ENCODE assay signal across 8 cellular contexts in the genomic region with DNA sequence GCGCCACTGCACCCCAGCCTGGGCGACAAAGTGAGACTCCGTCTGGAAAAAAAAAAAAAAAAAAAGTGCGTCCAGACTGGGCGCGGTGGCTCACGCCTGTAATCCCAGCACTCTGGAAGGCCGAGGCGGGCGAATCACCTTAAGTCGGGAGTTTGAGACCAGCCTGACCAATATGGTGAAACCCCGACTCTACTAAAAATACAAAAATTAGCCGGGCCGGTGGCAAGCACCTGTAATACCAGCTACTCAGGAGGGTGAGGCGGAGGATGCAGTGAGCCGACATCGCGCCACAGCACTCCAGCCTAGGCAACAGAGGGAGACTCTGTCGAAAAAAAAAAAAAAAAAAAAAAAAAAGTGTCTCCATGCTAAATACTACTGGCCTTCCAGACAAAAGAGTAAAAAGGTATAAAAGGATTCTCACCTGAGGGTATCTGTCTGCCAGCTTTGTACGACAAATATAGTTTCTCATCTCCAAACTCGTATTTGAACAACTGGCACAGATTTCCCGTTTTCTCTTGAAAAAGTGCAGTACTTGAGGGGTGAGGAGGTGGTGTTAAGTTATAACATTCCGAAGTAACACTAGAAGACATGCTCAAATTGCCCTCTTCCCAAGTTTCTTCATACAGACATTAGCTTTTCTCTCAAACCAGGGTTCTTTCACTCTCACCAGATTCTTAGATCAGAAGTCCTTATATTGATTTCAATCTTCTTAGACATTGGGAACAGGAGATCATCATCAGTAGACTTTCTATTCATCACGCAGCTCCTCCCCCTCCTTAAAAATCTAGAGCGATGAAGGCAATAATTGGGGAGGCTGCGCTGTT. TPM values are rescaled to one million over a fixed set of nuclear protein-coding genes. Genes with fewer than 3 reads are reported as not detected.
A peak's percentile ranks its signal among the peaks of the same experiment; 100 is the strongest.
DNase-seq lines count a peak whose midpoint lies in the region; ATAC-seq, FAIRE-seq and TF ChIP-seq lines count a peak whose summit lies in the region.

No MANE protein-coding gene starts in this region.

- no peak for TF ChIP-seq CTCF in K562 (IDR thresholded peaks at IDR 0.05 in 2 of 3, conservative IDR thresholded peaks at IDR 0.05 in 1 of 3; ENCODE audit: insufficient read depth in 2 of 3, low read depth in 1 of 3, low read length in 3 of 3)
- TF ChIP-seq CTCF in lower leg skin (IDR thresholded peaks at IDR 0.05) = no peak
- no peak for TF ChIP-seq CTCF in upper lobe of right lung (IDR thresholded peaks at IDR 0.05)

- H3K27ac ChIP-seq in HUES48 (ENCODE audit: low read depth, low read length) = peak overlapping the region; percentile 77
- H3K27ac ChIP-seq in K562 (ENCODE audit: extremely low read depth, low read depth, low read length) = no peak overlapping the region
- H3K27ac ChIP-seq in upper lobe of right lung = peak overlapping the region; percentile 76

- H3K9ac ChIP-seq in HUES48 (ENCODE audit: low read depth, low read length) = peak overlapping the region; percentile 76
- peak overlapping the region in 1 of 2 experiments; percentile 62; a peak in 3 of 4 replicates for H3K9ac ChIP-seq in K562 (ENCODE audit: insufficient read depth in 1 of 2, low read depth in 2 of 2, low read length in 2 of 2)

- H2AFZ ChIP-seq in K562 (ENCODE audit: low read depth, low read length) = peak overlapping the region; percentile 89

- no peak for TF ChIP-seq EP300 in K562 (IDR thresholded peaks at IDR 0.05; ENCODE audit: low read length)

- POLR2A ChIA-PET in K562 (lab: Yijun Ruan, JAX) = interaction anchor here (0.9 to 1.9 kb wide), 2 partner anchors 10 to 42 kb away, joined by 3 to 7 read pairs; no protein-coding TSS in a partner anchor

- 60% methylated on average over 13 of the region's 26 CpGs for WGBS in K562 (ENCODE audit: insufficient coverage, low coverage, missing lambda C conversion rate)
- WGBS in lower leg skin, 2 donors = 69 to 75% methylated on average over 25 to 26 of the region's 26 CpGs

- H3K9me3 ChIP-seq in HUES48 (ENCODE audit: control insufficient read depth, insufficient read depth, low read length) = no peaks in the 10 kb centered on the region
- no peaks in the 10 kb centered on the region for H3K9me3 ChIP-seq in K562 (replicated peaks; ENCODE audit: control insufficient read depth, insufficient read depth, low read depth, low read length)
- H3K9me3 ChIP-seq in upper lobe of right lung = no peaks in the 10 kb centered on the region

- peak; percentile 41 for DNase-seq in GM03348 (ENCODE audit: low spot score)
- DNase-seq in K562 (ENCODE audit: extremely low read depth in 1 of 4, low spot score in 3 of 4) = peak in 2 of 4 experiments; percentile 15 to 21
- peak in 1 of 2 donors; percentile 70 for DNase-seq in lower leg skin (ENCODE audit: low spot score in 2 of 2)
- no peak for DNase-seq in upper lobe of right lung
- no peak for DNase-seq in NCI-H2196 (lab: John Stamatoyannopoulos, UW; ENCODE audit: unreplicated experiment)
- DNase-seq in UCSD-AML1 (lab: John Stamatoyannopoulos, UW; ENCODE audit: unreplicated experiment) = no peak

- in situ Hi-C loops in K562 (cut with MboI) = no loop called here

- H3K4me1 ChIP-seq in HUES48 (ENCODE audit: control insufficient read depth, insufficient read depth, low read length) (peaks cover 24% of the 10 kb centered on the region), K562 (replicated peaks in 1 of 2; ENCODE audit: control insufficient read depth in 2 of 2, insufficient read depth in 2 of 2, low read length in 2 of 2) (peaks cover 18 to 21% of the 10 kb centered on the region in 2 experiments), upper lobe of right lung (peaks cover 3% of the 10 kb centered on the region)

- H3K36me3 ChIP-seq in HUES48 (ENCODE audit: control insufficient read depth, insufficient read depth, low read length) (peaks cover 35% of the 10 kb centered on the region), K562 (ENCODE audit: control insufficient read depth, insufficient read depth, low read length) (peaks cover 3% of the 10 kb centered on the region; the same call in 2 of the 3 replicates), upper lobe of right lung (no peaks in the 10 kb centered on the region)

- no peak for FAIRE-seq in K562 (lab: Jason Lieb, UNC)

- intact Hi-C loops in K562 (cut with micrococcal nuclease) (no loop called here), lower leg skin (cut with DNase I; ENCODE audit: low total_unique reads) (no loop called here), upper lobe of right lung (cut with DNase I) (no loop called here)

- peaks cover 4% of the 10 kb centered on the region; the same call in 1 of the 2 replicates for H4K20me1 ChIP-seq in K562 (replicated peaks; ENCODE audit: control insufficient read depth, insufficient read depth, low read length)

- peaks cover 27% of the 10 kb centered on the region for H3K79me2 ChIP-seq in K562 (ENCODE audit: control insufficient read depth, insufficient read depth, low read length)

- no peaks in the 10 kb centered on the region for H3K27me3 ChIP-seq in HUES48 (ENCODE audit: control insufficient read depth, insufficient read depth, low read length)
- H3K27me3 ChIP-seq in K562 (ENCODE audit: control insufficient read depth in 2 of 2, insufficient read depth in 2 of 2, low read length in 2 of 2) = no peaks in the 10 kb centered on the region
- no peaks in the 10 kb centered on the region for H3K27me3 ChIP-seq in upper lobe of right lung

- peak overlapping the region; percentile 82 for H3K4me2 ChIP-seq in K562 (ENCODE audit: insufficient read depth, low read length)

- BruUV-seq in K562 (replicated peaks; lab: Mats Ljungman, UMichigan) = TSS peak; percentile 55

- CTCF ChIA-PET in K562 (lab: Yijun Ruan, JAX; ENCODE audit: low intra/inter-chr PET ratio) = no interaction called here

- ATAC-seq in K562 (no peak), upper lobe of right lung (no peak), GM19397 (IDR thresholded peaks at IDR 0.05; ENCODE audit: unreplicated experiment) (no peak)

- no peak for TF ChIP-seq RAD21 in K562 (CRISPR knock-in tag; conservative IDR thresholded peaks at IDR 0.05 in 1 of 2, IDR thresholded peaks at IDR 0.05 in 1 of 2)

- no peak for TF ChIP-seq POLR2A in K562 (conservative IDR thresholded peaks at IDR 0.05)
- TF ChIP-seq POLR2A in lower leg skin (IDR thresholded peaks at IDR 0.05) = no peak

- no peaks in the 10 kb centered on the region for H3K9me1 ChIP-seq in K562 (ENCODE audit: control insufficient read depth, insufficient read depth, low read length)

- peak overlapping the region; percentile 91 for H3K4me3 ChIP-seq in HUES48 (ENCODE audit: low read depth, low read length)
- H3K4me3 ChIP-seq in K562 = peak overlapping the region; percentile 77
- H3K4me3 ChIP-seq in lower leg skin (ENCODE audit: low read depth, poor library complexity, severe bottlenecking) = peak overlapping the region; percentile 71
- peak overlapping the region; percentile 83 for H3K4me3 ChIP-seq in upper lobe of right lung

RNA-seq across cellular contexts. Expression of a gene that starts 1.1 kb away (rescaled TPM):
- total RNA-seq in K562 (2011; cell fraction: chromatin; rRNA removed; ENCODE audit: low replicate concordance) = 42.1 and 95.4 TPM in 2 replicates
- 17.0 and 19.1 TPM in 2 replicates for total RNA-seq in K562 (2011; cell fraction: nucleolus; rRNA removed)
- total RNA-seq in K562 (2011; cell fraction: nucleoplasm; rRNA removed) = 36.1 and 36.6 TPM in 2 replicates
- total RNA-seq in K562 (2014; rRNA removed) (16.1 and 18.8 TPM in 2 replicates), K562 (2014; rRNA removed; fragmentation: Illumina TruSeq; extraction: Trizol) (35.9 and 41.8 TPM in 2 replicates), K562 (2015; rRNA removed; fragmentation: Illumina TruSeq; extraction: Trizol) (28.0 and 28.5 TPM in 2 replicates), K562 (2021) (20.3 and 20.9 TPM in 2 replicates), lower leg skin (10 to 100 TPM; 13.0 to 26.8 (median 16.4) TPM), upper lobe of right lung (28.9 TPM)
- polyA plus RNA-seq in K562 (2011; rRNA removed) (36.4 and 43.5 TPM in 2 replicates), K562 (2014; fragmentation: Illumina TruSeq; extraction: Trizol) (29.1 and 42.7 TPM in 2 replicates), K562 (2014; fragmentation: Nextera tagmentation; extraction: Ambion mirVana) (1 to 10 TPM; 3.7 to 7.1 TPM), K562 (2014; rRNA removed) (18.7 and 20.7 TPM in 2 replicates)
- 13.7 and 21.3 TPM in 2 replicates for polyA plus RNA-seq in K562 (2011; cell fraction: cytosol; rRNA removed)
- polyA plus RNA-seq in K562 (2011; cell fraction: nucleus; rRNA removed) = 49.1 and 49.4 TPM in 2 replicates
- 15.7 and 19.3 TPM in 2 replicates for polyA plus RNA-seq in K562 (2012)
- polyA minus RNA-seq in K562 (2011; rRNA and poly(A)+ RNA removed) = 59.8 and 62.6 TPM in 2 replicates
- polyA minus RNA-seq in K562 (2011; cell fraction: cytosol; rRNA and poly(A)+ RNA removed) = 17.6 and 22.3 TPM in 2 replicates
- polyA minus RNA-seq in K562 (2011; cell fraction: nucleus; rRNA and poly(A)+ RNA removed) = 12.4 and 28.3 TPM in 2 replicates

RNA-seq across cellular contexts. Expression of a gene that starts 30.3 kb away (rescaled TPM):
- total RNA-seq in K562 (2011; cell fraction: chromatin; rRNA removed; ENCODE audit: low replicate concordance) = not detected in 2 replicates
- not detected in 2 replicates for total RNA-seq in K562 (2011; cell fraction: nucleolus; rRNA removed)
- not detected in 2 replicates for total RNA-seq in K562 (2011; cell fraction: nucleoplasm; rRNA removed)
- total RNA-seq in K562 (2014; rRNA removed) (not detected in 2 replicates), K562 (2014; rRNA removed; fragmentation: Illumina TruSeq; extraction: Trizol) (not detected in 2 replicates), K562 (2015; rRNA removed; fragmentation: Illumina TruSeq; extraction: Trizol) (not detected in 2 replicates), K562 (2021) (not detected in 2 replicates), lower leg skin (not detected), upper lobe of right lung (not detected)
- polyA plus RNA-seq in K562 (2011; rRNA removed) (not detected in 2 replicates), K562 (2014; fragmentation: Illumina TruSeq; extraction: Trizol) (not detected in 2 replicates), K562 (2014; fragmentation: Nextera tagmentation; extraction: Ambion mirVana) (not detected), K562 (2014; rRNA removed) (not detected in 2 replicates)
- not detected in 2 replicates for polyA plus RNA-seq in K562 (2011; cell fraction: cytosol; rRNA removed)
- polyA plus RNA-seq in K562 (2011; cell fraction: nucleus; rRNA removed) = not detected in 2 replicates
- not detected in 2 replicates for polyA plus RNA-seq in K562 (2012)
- not detected in 2 replicates for polyA minus RNA-seq in K562 (2011; rRNA and poly(A)+ RNA removed)
- polyA minus RNA-seq in K562 (2011; cell fraction: cytosol; rRNA and poly(A)+ RNA removed) = not detected in 2 replicates
- not detected in 2 replicates for polyA minus RNA-seq in K562 (2011; cell fraction: nucleus; rRNA and poly(A)+ RNA removed)
